1 cellular context compared by ENCODE assay signal in genomic region chr10:97325754-97326153, GRCh38.
TF ChIP-seq lines count a peak whose summit lies in the region.

No MANE protein-coding gene starts in this region.

TF ChIP-seq in GM23338, 12 proteins besides CTCF, POLR2A, EP300 and RAD21:
- TF ChIP-seq POLR2AphosphoS5 (IDR thresholded peaks at IDR 0.05; ENCODE audit: low read depth) = no peak
- no peak for TF ChIP-seq JUNB (IDR thresholded peaks at IDR 0.05; ENCODE audit: unreplicated experiment)
- TF ChIP-seq ETS1 (IDR thresholded peaks at IDR 0.05) = no peak
- TF ChIP-seq ZNF331 (CRISPR knock-in tag; IDR thresholded peaks at IDR 0.05; ENCODE audit: low read depth) = no peak
- no peak for TF ChIP-seq EZH2 (IDR thresholded peaks at IDR 0.05; ENCODE audit: low read depth, unreplicated experiment)
- TF ChIP-seq REST (IDR thresholded peaks at IDR 0.05; ENCODE audit: unreplicated experiment) = no peak
- no peak for TF ChIP-seq NANOG (IDR thresholded peaks at IDR 0.05; ENCODE audit: borderline replicate concordance)
- TF ChIP-seq CREB1 (CRISPR knock-in tag; IDR thresholded peaks at IDR 0.05; ENCODE audit: low read depth) = no peak
- no peak for TF ChIP-seq EZH2phosphoT487 (IDR thresholded peaks at IDR 0.05; ENCODE audit: unreplicated experiment)
- TF ChIP-seq ZNF462 (CRISPR knock-in tag; IDR thresholded peaks at IDR 0.05) = no peak
- no peak for TF ChIP-seq STAT1 (IDR thresholded peaks at IDR 0.05; ENCODE audit: unreplicated experiment)
- TF ChIP-seq ZNF114 (CRISPR knock-in tag; IDR thresholded peaks at IDR 0.05) = no peak
